Comparison of ENCODE assay signal across 35 cellular contexts in genomic region chr6:103177800-103178199, GRCh38.
"Had no signal": no experiment of that assay in that cellular context is flagged by ENCODE, and none has a peak within 500 bp of the region (broad histone marks: within the 10 kb centered on the region; RNA-seq: fewer than 3 reads in every experiment).

No MANE protein-coding gene starts in this region.

- ATAC-seq: activated CD4-positive, CD25-positive, alpha-beta regulatory T cell treated with anti-CD3 and anti-CD28 coated beads, Interleukin-2, amount 50 U/mL, for 24 hours; gastrocnemius medialis; left colon; stimulated activated memory B cell treated with anti-CD40 and anti-IgM and Interleukin-4, amounts not matched to agents 10 μg/mL and 1 μg/mL and 100 μg/mL, for 72 hours; stimulated activated naive CD8-positive, alpha-beta T cell treated with anti-CD3 and anti-CD28 coated beads, Interleukin-15, amount 100 ng/mL, for 72 hours had no signal

- H3K36me3 Mint-ChIP-seq: activated naive CD4-positive, alpha-beta T cell treated with anti-CD3 and anti-CD28 coated beads, Interleukin-2, amount 10 ng/mL, durations not matched to agents 7 days and 5 days; activated naive CD8-positive, alpha-beta T cell treated with anti-CD3 and anti-CD28 coated beads, Interleukin-2, amount 10 ng/mL, durations not matched to agents 7 days and 5 days; immature natural killer cell; mesothelial cell of epicardium; naive B cell; stimulated activated memory B cell treated with anti-CD40 and anti-IgM and Interleukin-4, amounts not matched to agents 10 μg/mL and 1 μg/mL and 100 μg/mL, for 72 hours; type B pancreatic cell had no signal

- H3K4me3 ChIP-seq: esophagus muscularis mucosa, gastrocnemius medialis, ovary, prostate gland, sigmoid colon, uterus had no signal

- H3K36me3 ChIP-seq: brain microvascular endothelial cell, esophagus muscularis mucosa, gastrocnemius medialis, ovary, prostate gland, sigmoid colon, uterus had no signal

- H3K9me3 Mint-ChIP-seq: dendritic cell treated with granulocyte-macrophage colony-stimulating factor and Interleukin-4, amounts not matched to agents 40 ng/mL and 50 ng/mL, for 4 days; endodermal cell; mesothelial cell of epicardium; stimulated activated memory B cell treated with anti-CD40 and anti-IgM and Interleukin-4, amounts not matched to agents 10 μg/mL and 1 μg/mL and 100 μg/mL, for 72 hours; type B pancreatic cell had no signal

- H3K27me3 Mint-ChIP-seq: activated naive CD4-positive, alpha-beta T cell treated with anti-CD3 and anti-CD28 coated beads, Interleukin-2, amount 10 ng/mL, durations not matched to agents 7 days and 5 days; activated naive CD8-positive, alpha-beta T cell treated with anti-CD3 and anti-CD28 coated beads, Interleukin-2, amount 10 ng/mL, durations not matched to agents 7 days and 5 days; dendritic cell treated with granulocyte-macrophage colony-stimulating factor and Interleukin-4, amounts not matched to agents 40 ng/mL and 50 ng/mL, for 4 days; naive B cell; stimulated activated memory B cell treated with anti-CD40 and anti-IgM and Interleukin-4, amounts not matched to agents 10 μg/mL and 1 μg/mL and 100 μg/mL, for 72 hours; stimulated activated naive CD8-positive, alpha-beta T cell treated with anti-CD3 and anti-CD28 coated beads, Interleukin-15, amount 100 ng/mL, for 72 hours; type B pancreatic cell had no signal

- H3K27ac ChIP-seq: brain microvascular endothelial cell, esophagus muscularis mucosa, gastrocnemius medialis, ovary, prostate gland, sigmoid colon, uterus, VCaP had no signal

- H3K27ac Mint-ChIP-seq: activated naive CD4-positive, alpha-beta T cell treated with anti-CD3 and anti-CD28 coated beads, Interleukin-2, amount 10 ng/mL, durations not matched to agents 7 days and 5 days; activated naive CD8-positive, alpha-beta T cell treated with anti-CD3 and anti-CD28 coated beads, Interleukin-2, amount 10 ng/mL, durations not matched to agents 7 days and 5 days; activated T-helper 1 cell treated with anti-CD3 and anti-CD28 coated beads, Interleukin-12 subunit alpha, Interleukin-12 subunit beta, Interleukin-2, Interleukin-4 antibody, amounts not matched to agents 30 ng/mL and 10 ng/mL and 1 ng/mL, durations not matched to agents 14 hours and 24 hours and 36 hours; dendritic cell treated with granulocyte-macrophage colony-stimulating factor and Interleukin-4, amounts not matched to agents 40 ng/mL and 50 ng/mL, for 4 days; endodermal cell; immature natural killer cell; mesothelial cell of epicardium; naive B cell; stimulated activated memory B cell treated with anti-CD40 and anti-IgM and Interleukin-4, amounts not matched to agents 10 μg/mL and 1 μg/mL and 100 μg/mL, for 72 hours; stimulated activated naive CD8-positive, alpha-beta T cell treated with anti-CD3 and anti-CD28 coated beads, Interleukin-15, amount 100 ng/mL, for 72 hours; type B pancreatic cell had no signal

- H3K9me3 ChIP-seq: esophagus muscularis mucosa, gastrocnemius medialis, ovary, prostate gland, sigmoid colon, uterus had no signal

- FAIRE-seq: astrocyte, kidney, small intestine had no signal

- DNase-seq: activated CD4-positive, alpha-beta T cell treated with anti-CD3 and anti-CD28 coated beads for 48 hours; activated CD4-positive, alpha-beta T cell treated with anti-CD3 and anti-CD28 coated beads, Interleukin-2, amount 50 U/mL, for 48 hours; activated CD8-positive, alpha-beta memory T cell treated with anti-CD3 and anti-CD28 coated beads, Interleukin-2, amount 50 U/mL, for 4 hours; activated effector memory CD4-positive, alpha-beta T cell treated with anti-CD3 and anti-CD28 coated beads, Interleukin-2, amount 50 U/mL, for 16 hours; activated naive CD4-positive, alpha-beta T cell treated with anti-CD3 and anti-CD28 coated beads, Interleukin-2, amount 10 ng/mL, durations not matched to agents 7 days and 5 days; activated naive CD8-positive, alpha-beta T cell treated with anti-CD3 and anti-CD28 coated beads, Interleukin-2, amount 10 ng/mL, durations not matched to agents 7 days and 5 days; activated T-cell treated with anti-CD3 and anti-CD28 coated beads, Interleukin-2, amount 50 U/mL, for 1 hour; amniotic stem cell; brain microvascular endothelial cell; endodermal cell; gastrocnemius medialis; head of caudate nucleus; hypothalamus; immature natural killer cell; kidney; left colon; naive B cell; ovary; sigmoid colon; small intestine; stimulated activated CD4-positive, alpha-beta T cell treated with anti-CD3 and anti-CD28 coated beads, Interleukin-4, amount 100 ng/mL, for 4 hours; stimulated activated CD8-positive, alpha-beta memory T cell treated with anti-CD3 and anti-CD28 coated beads, Interleukin-4, amount 100 ng/mL, for 48 hours; stimulated activated naive CD8-positive, alpha-beta T cell treated with anti-CD3 and anti-CD28 coated beads, Interleukin-15, amount 100 ng/mL, for 72 hours; substantia nigra; uterus had no signal

- H3K4me3 Mint-ChIP-seq: activated naive CD4-positive, alpha-beta T cell treated with anti-CD3 and anti-CD28 coated beads, Interleukin-2, amount 10 ng/mL, durations not matched to agents 7 days and 5 days; activated naive CD8-positive, alpha-beta T cell treated with anti-CD3 and anti-CD28 coated beads, Interleukin-2, amount 10 ng/mL, durations not matched to agents 7 days and 5 days; activated T-helper 1 cell treated with anti-CD3 and anti-CD28 coated beads, Interleukin-12 subunit alpha, Interleukin-12 subunit beta, Interleukin-2, Interleukin-4 antibody, amounts not matched to agents 30 ng/mL and 10 ng/mL and 1 ng/mL, durations not matched to agents 14 hours and 24 hours and 36 hours; dendritic cell treated with granulocyte-macrophage colony-stimulating factor and Interleukin-4, amounts not matched to agents 40 ng/mL and 50 ng/mL, for 4 days; endodermal cell; immature natural killer cell; mesothelial cell of epicardium; naive B cell; stimulated activated memory B cell treated with anti-CD40 and anti-IgM and Interleukin-4, amounts not matched to agents 10 μg/mL and 1 μg/mL and 100 μg/mL, for 72 hours; stimulated activated naive CD8-positive, alpha-beta T cell treated with anti-CD3 and anti-CD28 coated beads, Interleukin-15, amount 100 ng/mL, for 72 hours; type B pancreatic cell had no signal

- H3K4me1 Mint-ChIP-seq: activated naive CD4-positive, alpha-beta T cell treated with anti-CD3 and anti-CD28 coated beads, Interleukin-2, amount 10 ng/mL, durations not matched to agents 7 days and 5 days; activated naive CD8-positive, alpha-beta T cell treated with anti-CD3 and anti-CD28 coated beads, Interleukin-2, amount 10 ng/mL, durations not matched to agents 7 days and 5 days; endodermal cell; immature natural killer cell; mesothelial cell of epicardium; naive B cell; stimulated activated memory B cell treated with anti-CD40 and anti-IgM and Interleukin-4, amounts not matched to agents 10 μg/mL and 1 μg/mL and 100 μg/mL, for 72 hours; stimulated activated naive CD8-positive, alpha-beta T cell treated with anti-CD3 and anti-CD28 coated beads, Interleukin-15, amount 100 ng/mL, for 72 hours had no signal

- H3K27me3 ChIP-seq: brain microvascular endothelial cell, esophagus muscularis mucosa, gastrocnemius medialis, ovary, sigmoid colon, uterus had no signal

- H3K4me1 ChIP-seq: esophagus muscularis mucosa, gastrocnemius medialis, prostate gland, sigmoid colon, uterus had no signal
